ENCODE assay signal across 22 cellular contexts in genomic region chr3:27939510-27939909, GRCh38.
"Had no signal": no experiment of that assay in that cellular context is flagged by ENCODE, and none has a peak within 500 bp of the region (broad histone marks: within the 10 kb centered on the region; RNA-seq: fewer than 3 reads in every experiment).

No MANE protein-coding gene starts in this region.

- H3K27ac ChIP-seq: gastrocnemius medialis, heart right ventricle, neutrophil, psoas muscle, testis, tibial nerve, upper lobe of right lung, vagina had no signal

- FAIRE-seq: islet of Langerhans had no signal

- H3K4me1 ChIP-seq: gastrocnemius medialis, heart right ventricle, psoas muscle, testis, tibial nerve, upper lobe of right lung, vagina had no signal

- H3K36me3 Mint-ChIP-seq: memory B cell; naive B cell; stimulated activated naive B cell treated with anti-CD40 and anti-IgM and Interleukin-4, amounts not matched to agents 10 μg/mL and 1 μg/mL and 100 μg/mL, for 72 hours had no signal

- H3K9me3 ChIP-seq: gastrocnemius medialis, heart right ventricle, neutrophil, psoas muscle, testis, tibial nerve, upper lobe of right lung, vagina had no signal

- H3K4me3 Mint-ChIP-seq: dendritic cell treated with granulocyte-macrophage colony-stimulating factor and Interleukin-4, amounts not matched to agents 40 ng/mL and 50 ng/mL, for 4 days; effector memory CD8-positive, alpha-beta T cell; memory B cell; naive B cell; stimulated activated naive B cell treated with anti-CD40 and anti-IgM and Interleukin-4, amounts not matched to agents 10 μg/mL and 1 μg/mL and 100 μg/mL, for 72 hours; stimulated activated naive CD8-positive, alpha-beta T cell treated with anti-CD3 and anti-CD28 coated beads, Interleukin-15, amount 100 ng/mL, for 72 hours had no signal

- ATAC-seq: effector memory CD8-positive, alpha-beta T cell; gastrocnemius medialis; heart right ventricle; sciatic nerve; stimulated activated naive B cell treated with anti-CD40 and anti-IgM and Interleukin-4, amounts not matched to agents 10 μg/mL and 1 μg/mL and 100 μg/mL, for 72 hours; stimulated activated naive CD8-positive, alpha-beta T cell treated with anti-CD3 and anti-CD28 coated beads, Interleukin-15, amount 100 ng/mL, for 72 hours; upper lobe of right lung had no signal

- H3K4me1 Mint-ChIP-seq: memory B cell; naive B cell; stimulated activated naive B cell treated with anti-CD40 and anti-IgM and Interleukin-4, amounts not matched to agents 10 μg/mL and 1 μg/mL and 100 μg/mL, for 72 hours had no signal

- H3K4me3 ChIP-seq: gastrocnemius medialis, heart right ventricle, psoas muscle, testis, tibial nerve, upper lobe of right lung, vagina had no signal

- H3K27me3 Mint-ChIP-seq: effector memory CD8-positive, alpha-beta T cell; memory B cell; stimulated activated naive CD8-positive, alpha-beta T cell treated with anti-CD3 and anti-CD28 coated beads, Interleukin-15, amount 100 ng/mL, for 72 hours had no signal

- H3K36me3 ChIP-seq: gastrocnemius medialis, heart right ventricle, neutrophil, tibial nerve, upper lobe of right lung, vagina had no signal

- H3K27ac Mint-ChIP-seq: dendritic cell treated with granulocyte-macrophage colony-stimulating factor and Interleukin-4, amounts not matched to agents 40 ng/mL and 50 ng/mL, for 4 days; effector memory CD8-positive, alpha-beta T cell; memory B cell; naive B cell; stimulated activated naive B cell treated with anti-CD40 and anti-IgM and Interleukin-4, amounts not matched to agents 10 μg/mL and 1 μg/mL and 100 μg/mL, for 72 hours; stimulated activated naive CD8-positive, alpha-beta T cell treated with anti-CD3 and anti-CD28 coated beads, Interleukin-15, amount 100 ng/mL, for 72 hours had no signal

- H3K9me3 Mint-ChIP-seq: dendritic cell treated with granulocyte-macrophage colony-stimulating factor and Interleukin-4, amounts not matched to agents 40 ng/mL and 50 ng/mL, for 4 days; effector memory CD8-positive, alpha-beta T cell; stimulated activated naive B cell treated with anti-CD40 and anti-IgM and Interleukin-4, amounts not matched to agents 10 μg/mL and 1 μg/mL and 100 μg/mL, for 72 hours had no signal

- H3K27me3 ChIP-seq: gastrocnemius medialis, heart right ventricle, neutrophil, testis, tibial nerve, upper lobe of right lung, vagina had no signal

- DNase-seq: effector memory CD8-positive, alpha-beta T cell; erythroblast; gastrocnemius medialis; heart right ventricle; hypothalamus; midbrain; naive B cell; psoas muscle; retina; stimulated activated CD4-positive, alpha-beta T cell treated with anti-CD3 and anti-CD28 coated beads, Interleukin-2, amount 100 ng/mL, for 24 hours; stimulated activated CD4-positive, alpha-beta T cell treated with anti-CD3 and anti-CD28 coated beads, Interleukin-4, amount 100 ng/mL, for 4 hours; stimulated activated naive B cell treated with anti-CD40 and anti-IgM and Interleukin-4, amounts not matched to agents 10 μg/mL and 1 μg/mL and 100 μg/mL, for 72 hours; stimulated activated naive CD8-positive, alpha-beta T cell treated with anti-CD3 and anti-CD28 coated beads, Interleukin-15, amount 100 ng/mL, for 72 hours; testis; upper lobe of right lung had no signal
